16 cellular contexts compared by ENCODE assay signal in the genomic region with DNA sequence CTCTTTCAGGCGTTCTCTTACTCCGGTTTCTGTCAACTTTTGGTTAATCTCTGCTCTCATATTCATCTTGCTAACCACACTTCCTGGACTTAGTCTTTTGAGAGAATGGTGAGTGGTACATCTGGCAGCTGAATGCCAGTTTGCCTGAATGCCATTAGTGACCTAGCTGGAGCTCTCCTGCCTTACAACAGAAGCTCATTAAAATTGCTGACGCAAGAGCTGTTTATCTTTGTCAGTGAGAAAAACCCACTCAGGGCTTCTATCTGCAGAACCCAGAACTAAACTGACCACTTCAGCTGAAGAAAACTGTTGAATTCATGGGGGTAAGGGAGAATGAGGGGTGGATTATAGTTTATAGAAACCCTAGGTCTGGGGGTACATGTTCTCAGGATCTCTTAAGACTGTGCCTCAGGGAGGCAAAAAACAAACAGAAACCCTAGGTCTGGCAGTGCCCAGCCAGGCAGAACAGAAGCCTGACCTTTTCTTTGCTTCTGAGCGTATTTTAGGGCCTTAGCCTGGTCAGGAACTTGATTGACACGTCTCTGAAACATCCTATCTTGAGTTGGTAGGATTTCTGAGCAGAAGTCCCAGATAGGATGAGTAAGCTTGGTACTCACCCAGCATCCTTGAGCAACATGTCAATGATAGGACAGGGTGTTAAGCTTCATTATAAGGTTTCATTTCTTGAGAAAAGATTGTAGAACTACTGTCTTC. TPM values are rescaled to one million over a fixed set of nuclear protein-coding genes. Genes with fewer than 3 reads are reported as not detected.
DNase-seq lines count a peak whose midpoint lies in the region; ATAC-seq, FAIRE-seq and TF ChIP-seq lines count a peak whose summit lies in the region.
"Had no signal": no experiment of that assay in that cellular context is flagged by ENCODE, and none has a peak within 500 bp of the region (broad histone marks: within the 10 kb centered on the region; RNA-seq: fewer than 3 reads in every experiment).

No MANE protein-coding gene starts in this region.

- H3K9me2 ChIP-seq in PC-3 (replicated peaks; ENCODE audit: low read length) = no peaks in the 10 kb centered on the region

- no peaks in the 10 kb centered on the region for H3K79me2 ChIP-seq in PC-3 (ENCODE audit: low read length)
- H3K79me2 ChIP-seq: hepatocyte had no signal

- H3K27ac Mint-ChIP-seq in nephron progenitor cell = peak overlapping the region; percentile 60

- peak; percentile 9 for DNase-seq in Daoy (ENCODE audit: low read depth)
- peak; percentile 34 for DNase-seq in MG63
- no peak for DNase-seq in bronchial epithelial cell (ENCODE audit: low read depth)
- DNase-seq in nephron progenitor cell = no peak
- no peak for DNase-seq in ovary
- DNase-seq in PC-3 = no peak
- DNase-seq in DMS79 (lab: John Stamatoyannopoulos, UW) = no peak
- DNase-seq: activated CD4-positive, alpha-beta T cell treated with anti-CD3 and anti-CD28 coated beads, Interleukin-2, amount 50 U/mL, for 4 hours; dermis blood vessel endothelial cell; mesendoderm; NCI-H226 had no signal

- TF ChIP-seq POLR2A in ovary (IDR thresholded peaks at IDR 0.05) = no peak

- no peaks in the 10 kb centered on the region for H3K27me3 ChIP-seq in MG63
- no peaks in the 10 kb centered on the region for H3K27me3 ChIP-seq in bronchial epithelial cell (ENCODE audit: control insufficient read depth, insufficient read depth, low read length)
- no peaks in the 10 kb centered on the region for H3K27me3 ChIP-seq in ovary
- H3K27me3 ChIP-seq in PC-3 (ENCODE audit: low read length) = no peaks in the 10 kb centered on the region
- H3K27me3 ChIP-seq: hepatocyte, SJSA1, upper lobe of left lung had no signal

- no peaks in the 10 kb centered on the region for H3K9me3 ChIP-seq in MG63
- no peaks in the 10 kb centered on the region for H3K9me3 ChIP-seq in ovary
- no peaks in the 10 kb centered on the region for H3K9me3 ChIP-seq in PC-3 (ENCODE audit: low read length)
- H3K9me3 ChIP-seq: SJSA1, upper lobe of left lung had no signal

- H3K9me3 Mint-ChIP-seq in nephron progenitor cell = no peaks in the 10 kb centered on the region

- H4K20me1 ChIP-seq in PC-3 (ENCODE audit: low read length) = no peaks in the 10 kb centered on the region

- no peak overlapping the region for H2AFZ ChIP-seq in PC-3 (ENCODE audit: low read length)
- H2AFZ ChIP-seq: hepatocyte had no signal

- BruUV-seq in PC-3 (replicated peaks; lab: Mats Ljungman, UMichigan) = no TSS peak

- peak; percentile 90 for FAIRE-seq in bronchial epithelial cell (lab: Jason Lieb, UNC)
- FAIRE-seq: GM12891 had no signal

- ATAC-seq in HG02798 (IDR thresholded peaks at IDR 0.05; ENCODE audit: poor library complexity, unreplicated experiment) = no peak
- ATAC-seq in PC-3 = no peak

- no peak overlapping the region for H3K9ac ChIP-seq in PC-3 (ENCODE audit: low read length)

- H3K4me1 ChIP-seq in ovary (ENCODE audit: insufficient read depth) = peaks cover 6% of the 10 kb centered on the region
- H3K4me1 ChIP-seq in PC-3 (ENCODE audit: insufficient read depth, low read length) = no peaks in the 10 kb centered on the region
- H3K4me1 ChIP-seq: SJSA1, upper lobe of left lung had no signal

- peaks cover 47% of the 10 kb centered on the region for H3K36me3 Mint-ChIP-seq in nephron progenitor cell (ENCODE audit: low read depth)

- no peak for TF ChIP-seq EP300 in ovary (IDR thresholded peaks at IDR 0.05)

- POLR2A ChIA-PET in PC-3 (lab: Charles Lee; ENCODE audit: unreplicated experiment) = no interaction called here

- H3K27ac ChIP-seq in ovary (no peak overlapping the region), PC-3 (ENCODE audit: low read length) (no peak overlapping the region)
- H3K27ac ChIP-seq: hepatocyte, SJSA1, upper lobe of left lung had no signal

- H3K4me1 Mint-ChIP-seq in nephron progenitor cell = peaks cover 35% of the 10 kb centered on the region

- no peaks in the 10 kb centered on the region for H3K27me3 Mint-ChIP-seq in nephron progenitor cell (ENCODE audit: low read depth, poor library complexity)

- no peak overlapping the region for H3K4me3 Mint-ChIP-seq in nephron progenitor cell

- no peaks in the 10 kb centered on the region for H3F3A ChIP-seq in PC-3 (ENCODE audit: low read length, unreplicated experiment)

- 87 to 92% (median 91%) methylated on average over 5 of the region's 5 CpGs for WGBS in ovary, 3 donors

- CTCF ChIA-PET in PC-3 (lab: Charles Lee) = interaction anchor here (0.7 kb wide), 1 partner anchor 37 kb away, joined by 4 read pairs; no protein-coding TSS in a partner anchor

- H3K36me3 ChIP-seq in MG63 = peaks cover 2% of the 10 kb centered on the region
- peaks cover 3% of the 10 kb centered on the region for H3K36me3 ChIP-seq in bronchial epithelial cell (ENCODE audit: control insufficient read depth, insufficient read depth, low read length)
- no peaks in the 10 kb centered on the region for H3K36me3 ChIP-seq in ovary
- no peaks in the 10 kb centered on the region for H3K36me3 ChIP-seq in PC-3 (ENCODE audit: low read depth, low read length)

- H3K4me3 ChIP-seq in MG63 (no peak overlapping the region), bronchial epithelial cell (ENCODE audit: low read depth, low read length) (no peak overlapping the region), ovary (no peak overlapping the region), PC-3 (ENCODE audit: low read length) (no peak overlapping the region)
- H3K4me3 ChIP-seq: hepatocyte, SJSA1, upper lobe of left lung had no signal

- no peak overlapping the region for H3K4me2 ChIP-seq in PC-3 (ENCODE audit: low read length)
- H3K4me2 ChIP-seq: hepatocyte had no signal

- intact Hi-C loops in ovary (cut with DNase I) (no loop called here), PC-3 (cut with micrococcal nuclease) (no loop called here)

- TF ChIP-seq CTCF in bronchial epithelial cell (IDR thresholded peaks at IDR 0.05; ENCODE audit: insufficient read depth, low read length, severe bottlenecking) (no peak), nephron progenitor cell (IDR thresholded peaks at IDR 0.05) (no peak), ovary (IDR thresholded peaks at IDR 0.05) (no peak), PC-3 (conservative IDR thresholded peaks at IDR 0.05; ENCODE audit: low read depth, low read length) (no peak)

RNA-seq across cellular contexts. Expression of a gene that starts 52.8 kb away (rescaled TPM):
- 195 and 222 TPM in 2 replicates for total RNA-seq in Daoy (2014; rRNA removed; shearing (Covaris generic))
- total RNA-seq in MG63 (2014; rRNA removed; shearing (Covaris generic); ENCODE audit: low replicate concordance) = 92.2 and 125 TPM in 2 replicates
- 61.9 and 65.3 TPM in 2 replicates for total RNA-seq in bronchial epithelial cell
- total RNA-seq in ovary = 100 to 1,000 TPM in 5 of 7 donors, 10 to 100 TPM in 2; 53.1 to 118 (median 107) TPM
- 100 to 1,000 TPM in 1 of 2 donors, 10 to 100 TPM in 1; 51.5 to 144 TPM for polyA plus RNA-seq in ovary
- 75.0 and 95.7 TPM in 2 replicates for total RNA-seq in PC-3 (2014; rRNA removed)

Comparison
In these comparisons a context has a peak if more than half of its experiments do, and no peak if none do; other contexts are left out.
1. DNase-seq: peak in Daoy (single experiment) and MG63 (single experiment); none in bronchial epithelial cell (single experiment), nephron progenitor cell (single experiment), ovary (0 of 5), PC-3 (single experiment) and DMS79 (single experiment).